Comparison of ENCODE assay signal across 7 cellular contexts in genomic region chr14:24399981-24400718, GRCh38. TPM values are rescaled to one million over a fixed set of nuclear protein-coding genes. Genes with fewer than 3 reads are reported as not detected.
DNase-seq lines count a peak whose midpoint lies in the region; ATAC-seq and TF ChIP-seq lines count a peak whose summit lies in the region.
"Had no signal": no experiment of that assay in that cellular context is flagged by ENCODE, and none has a peak within 500 bp of the region (broad histone marks: within the 10 kb centered on the region; RNA-seq: fewer than 3 reads in every experiment).

No MANE protein-coding gene starts in this region.

- peaks cover 40% of the 10 kb centered on the region for H3K4me1 ChIP-seq in HUES6 (ENCODE audit: control insufficient read depth, insufficient read depth, low read length)
- H3K4me1 ChIP-seq in prostate gland (replicated peaks), result no peaks in the 10 kb centered on the region

- H3K27me3 Mint-ChIP-seq in endothelial cell (ENCODE audit: unreplicated experiment), result peaks cover 10% of the 10 kb centered on the region

- H3K27me3 ChIP-seq in HUES6 (ENCODE audit: control insufficient read depth, insufficient read depth, low read length) (peaks cover 10% of the 10 kb centered on the region; the same call in 1 of the 2 replicates), prostate gland (replicated peaks; ENCODE audit: insufficient read depth) (no peaks in the 10 kb centered on the region)

- no peak for TF ChIP-seq POLR2A in prostate gland (IDR thresholded peaks at IDR 0.05)

- H3K4me3 Mint-ChIP-seq in endothelial cell (ENCODE audit: unreplicated experiment), result peak overlapping the region; percentile 92

- no peak for ATAC-seq in HG02610 (IDR thresholded peaks at IDR 0.05; ENCODE audit: unreplicated experiment)
- no peak for ATAC-seq in GM18520 (IDR thresholded peaks at IDR 0.05; ENCODE audit: unreplicated experiment)
- no peak for ATAC-seq in HG03097 (IDR thresholded peaks at IDR 0.05; ENCODE audit: low FRiP score, unreplicated experiment)

- no peaks in the 10 kb centered on the region for H3K9me3 Mint-ChIP-seq in endothelial cell (ENCODE audit: unreplicated experiment)

- H3K9me3 ChIP-seq in HUES6 (ENCODE audit: control insufficient read depth, insufficient read depth, low read depth, low read length) (no peaks in the 10 kb centered on the region), prostate gland (no peaks in the 10 kb centered on the region)

- H3K4me1 Mint-ChIP-seq in endothelial cell (ENCODE audit: unreplicated experiment), result peaks cover 56% of the 10 kb centered on the region

- DNase-seq in endothelial cell (ENCODE audit: low spot score) (no peak), prostate gland (ENCODE audit: low spot score) (no peak)
- DNase-seq: NCI-H1930 had no signal

- TF ChIP-seq CTCF in endothelial cell (IDR thresholded peaks at IDR 0.05; ENCODE audit: unreplicated experiment) (no peak), prostate gland (IDR thresholded peaks at IDR 0.05) (no peak)

- no peak overlapping the region for H3K9ac ChIP-seq in HUES6 (ENCODE audit: low read length)

- peak overlapping the region; percentile 46 for H3K27ac Mint-ChIP-seq in endothelial cell (ENCODE audit: unreplicated experiment)

- H3K36me3 Mint-ChIP-seq in endothelial cell (ENCODE audit: low read depth, unreplicated experiment), result peaks cover 8% of the 10 kb centered on the region

- H3K27ac ChIP-seq in HUES6 (ENCODE audit: low read depth, low read length) (no peak overlapping the region), prostate gland (peak overlapping the region in 1 of 2 donors; percentile 73)

- WGBS in prostate gland, result 57% methylated on average over 4 of the region's 4 CpGs

- intact Hi-C loops in prostate gland (cut with DNase I), result loop anchor here (1.0 kb wide), 1 partner anchor 34 kb away; no protein-coding TSS in a partner anchor

- H3K4me3 ChIP-seq in HUES6 (ENCODE audit: low read depth, low read length) (peak overlapping the region; percentile 60), prostate gland (peak overlapping the region; percentile 44 to 53)

- H3K36me3 ChIP-seq in HUES6 (ENCODE audit: control insufficient read depth, insufficient read depth, low read length) (no peaks in the 10 kb centered on the region), prostate gland (no peaks in the 10 kb centered on the region)

RNA-seq across cellular contexts. Expression of gene NYNRIN, which starts 1.3 kb away (rescaled TPM):
- total RNA-seq in endothelial cell (ENCODE audit: unreplicated experiment) (49.0 TPM), prostate gland (10 to 100 TPM; 10.5 to 26.5 TPM)

RNA-seq across cellular contexts. Expression of gene CBLN3, which starts 29.3 kb away (rescaled TPM):
- total RNA-seq in endothelial cell (ENCODE audit: unreplicated experiment), result 1.5 TPM
- total RNA-seq in prostate gland, result 10 to 100 TPM in 1 of 2 donors, 1 to 10 TPM in 1; 2.4 to 11.1 TPM

RNA-seq across cellular contexts. Expression of gene KHNYN, which starts 29.6 kb away (rescaled TPM):
- total RNA-seq in endothelial cell (ENCODE audit: unreplicated experiment) (43.8 TPM), prostate gland (10 to 100 TPM; 57.0 to 91.2 TPM)

RNA-seq across cellular contexts. Expression of gene NFATC4, which starts 32.2 kb away (rescaled TPM):
- 42.4 TPM for total RNA-seq in endothelial cell (ENCODE audit: unreplicated experiment)
- 10 to 100 TPM in 1 of 2 donors, 1 to 10 TPM in 1; 6.3 to 41.1 TPM for total RNA-seq in prostate gland

RNA-seq across cellular contexts. Expression of gene SDR39U1, which starts 42.4 kb away (rescaled TPM):
- total RNA-seq in endothelial cell (ENCODE audit: unreplicated experiment) (34.9 TPM), prostate gland (10 to 100 TPM; 49.5 to 64.4 TPM)
